In the genomic region with DNA sequence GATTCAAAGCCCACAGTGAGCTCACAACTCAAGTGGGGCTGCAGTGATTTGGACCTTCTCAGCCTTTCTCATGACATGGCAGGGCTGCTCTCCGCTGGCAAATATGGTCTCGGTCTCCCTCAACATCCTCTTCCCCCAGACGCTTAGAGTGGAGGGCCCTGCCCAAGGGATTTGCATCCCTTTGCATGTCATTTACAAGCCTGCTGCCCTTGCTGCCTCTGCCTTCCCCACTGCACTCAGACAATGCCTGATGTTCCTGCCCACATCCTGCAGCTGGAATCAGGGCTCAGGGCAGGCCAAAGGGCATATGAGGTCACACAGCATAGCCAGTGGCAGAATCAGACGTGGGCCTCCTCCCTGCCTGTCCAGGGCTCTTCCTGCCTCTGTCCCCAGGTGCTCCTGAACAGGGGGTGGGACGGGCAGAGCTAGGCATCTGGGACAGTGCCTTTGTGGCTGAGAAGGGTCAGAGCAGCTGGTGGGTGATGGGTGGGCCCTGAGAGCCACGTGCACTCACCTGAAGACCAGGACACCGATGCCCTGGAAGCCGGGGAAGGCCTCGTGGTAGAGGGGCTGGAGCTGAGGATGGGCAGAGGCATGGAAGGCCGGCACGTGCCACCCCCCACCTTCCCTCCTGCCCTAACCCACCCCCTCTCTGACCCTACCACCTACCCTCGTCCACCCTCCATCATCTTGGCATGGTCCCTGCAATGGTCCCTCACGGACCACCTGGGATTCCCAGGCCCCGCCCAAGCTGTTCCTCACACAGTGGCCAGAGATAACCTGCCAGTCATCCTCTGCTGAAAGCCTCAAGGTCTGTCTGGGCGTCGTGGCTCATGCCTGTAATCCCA, we compare ENCODE assay signal across 23 cellular contexts. TPM values are rescaled to one million over a fixed set of nuclear protein-coding genes. Genes with fewer than 3 reads are reported as not detected.
DNase-seq lines count a peak whose midpoint lies in the region; ATAC-seq and TF ChIP-seq lines count a peak whose summit lies in the region.
"Had no signal": no experiment of that assay in that cellular context is flagged by ENCODE, and none has a peak within 500 bp of the region (broad histone marks: within the 10 kb centered on the region; RNA-seq: fewer than 3 reads in every experiment).

No MANE protein-coding gene starts in this region.

- no peak for ATAC-seq in activated naive CD8-positive, alpha-beta T cell treated with anti-CD3 and anti-CD28 coated beads, Interleukin-2, amount 10 ng/mL, durations not matched to agents 7 days and 5 days (ENCODE audit: low read depth)
- ATAC-seq: stimulated activated naive B cell treated with anti-CD40 and anti-IgM and Interleukin-4, amounts not matched to agents 10 μg/mL and 1 μg/mL and 100 μg/mL, for 72 hours had no signal

- POLR2A ChIA-PET in activated naive CD8-positive, alpha-beta T cell treated with anti-CD3 and anti-CD28 coated beads, Interleukin-2, amount 10 ng/mL, durations not matched to agents 7 days and 5 days (lab: Charles Lee) = no interaction called here

- peaks cover 15% of the 10 kb centered on the region for H3K4me1 ChIP-seq in NT2/D1 (ENCODE audit: insufficient read depth, insufficient read length)
- H3K4me1 ChIP-seq in transverse colon = no peaks in the 10 kb centered on the region
- H3K4me1 ChIP-seq: prostate gland, SJCRH30, thyroid gland had no signal

- H3K27me3 ChIP-seq in NT2/D1 (ENCODE audit: insufficient read depth, insufficient read length) = peaks cover 45% of the 10 kb centered on the region
- no peaks in the 10 kb centered on the region for H3K27me3 ChIP-seq in transverse colon
- H3K27me3 ChIP-seq: thyroid gland had no signal

- no peak for TF ChIP-seq POLR2A in transverse colon (IDR thresholded peaks at IDR 0.05)

- H3K4me1 Mint-ChIP-seq in activated naive CD8-positive, alpha-beta T cell treated with anti-CD3 and anti-CD28 coated beads, Interleukin-2, amount 10 ng/mL, durations not matched to agents 7 days and 5 days = peaks cover 3% of the 10 kb centered on the region
- no peaks in the 10 kb centered on the region for H3K4me1 Mint-ChIP-seq in activated naive CD8-positive, alpha-beta T cell treated with anti-CD3 and anti-CD28 coated beads for 36 hours
- H3K4me1 Mint-ChIP-seq in Calu3 (ENCODE audit: low read depth, unreplicated experiment) = no peaks in the 10 kb centered on the region
- H3K4me1 Mint-ChIP-seq: CD4-positive, CD25-positive, alpha-beta regulatory T cell; stimulated activated naive B cell treated with anti-CD40 and anti-IgM and Interleukin-4, amounts not matched to agents 10 μg/mL and 1 μg/mL and 100 μg/mL, for 72 hours had no signal

- H3K4me3 ChIP-seq in NT2/D1 (ENCODE audit: insufficient read length, low read depth) = no peak overlapping the region
- no peak overlapping the region for H3K4me3 ChIP-seq in transverse colon
- H3K4me3 ChIP-seq: A549, prostate gland, SJCRH30, thyroid gland had no signal

- no TSS peak for BruUV-seq in Calu3 (replicated peaks; lab: Mats Ljungman, UMichigan)

- in situ Hi-C loops in transverse colon (cut with MboI; ENCODE audit: low pct_ligation_motif_present in 1 of 4, low pct_unique_long_range_greater_than_20kb in 1 of 4, low sequenced_read_pairs in 3 of 4) = no loop called here

- TF ChIP-seq EP300 in transverse colon (IDR thresholded peaks at IDR 0.05; ENCODE audit: low read depth) = no peak

- no peaks in the 10 kb centered on the region for H3K36me3 ChIP-seq in NT2/D1 (ENCODE audit: insufficient read depth, insufficient read length, low read length)
- no peaks in the 10 kb centered on the region for H3K36me3 ChIP-seq in transverse colon
- H3K36me3 ChIP-seq: prostate gland, SJCRH30, thyroid gland had no signal

- WGBS in transverse colon (ENCODE audit: low coverage in 1 of 2), 2 donors = 73 to 80% methylated on average over 2 to 16 of the region's 16 CpGs

- peaks cover 8% of the 10 kb centered on the region for H3K27me3 Mint-ChIP-seq in activated naive CD8-positive, alpha-beta T cell treated with anti-CD3 and anti-CD28 coated beads, Interleukin-2, amount 10 ng/mL, durations not matched to agents 7 days and 5 days
- H3K27me3 Mint-ChIP-seq in activated naive CD8-positive, alpha-beta T cell treated with anti-CD3 and anti-CD28 coated beads for 36 hours = peaks cover 15% of the 10 kb centered on the region
- H3K27me3 Mint-ChIP-seq in Calu3 (ENCODE audit: unreplicated experiment) = peaks cover 79% of the 10 kb centered on the region

- DNase-seq in activated naive CD8-positive, alpha-beta T cell treated with anti-CD3 and anti-CD28 coated beads, Interleukin-2, amount 10 ng/mL, durations not matched to agents 7 days and 5 days = peak; percentile 19
- no peak for DNase-seq in activated naive CD8-positive, alpha-beta T cell treated with anti-CD3 and anti-CD28 coated beads for 36 hours
- peak; percentile 54 for DNase-seq in NT2/D1 (ENCODE audit: low read depth, low spot score)
- DNase-seq in iPS-NIHi11 (ENCODE audit: low spot score) = peak; percentile 61
- peak; percentile 5 for DNase-seq in transverse colon
- no peak for DNase-seq in HK-2 (ENCODE audit: unreplicated experiment)
- DNase-seq in activated T-cell treated with anti-CD3 and anti-CD28 coated beads for 4 hours = no peak
- no peak for DNase-seq in Calu3
- DNase-seq: activated CD4-positive, CD25-positive, alpha-beta regulatory T cell; CD4-positive, CD25-positive, alpha-beta regulatory T cell; MM.1S; NCI-H1930; NCI-H446; stimulated activated CD4-positive, alpha-beta T cell treated with anti-CD3 and anti-CD28 coated beads, Interleukin-12 subunit alpha, Interleukin-12 subunit beta, amount 100 ng/mL, for 4 hours; stimulated activated naive B cell treated with anti-CD40 and anti-IgM and Interleukin-4, amounts not matched to agents 10 μg/mL and 1 μg/mL and 100 μg/mL, for 72 hours had no signal

- H3K36me3 Mint-ChIP-seq in activated naive CD8-positive, alpha-beta T cell treated with anti-CD3 and anti-CD28 coated beads, Interleukin-2, amount 10 ng/mL, durations not matched to agents 7 days and 5 days = no peaks in the 10 kb centered on the region
- no peaks in the 10 kb centered on the region for H3K36me3 Mint-ChIP-seq in activated naive CD8-positive, alpha-beta T cell treated with anti-CD3 and anti-CD28 coated beads for 36 hours
- H3K36me3 Mint-ChIP-seq in Calu3 (ENCODE audit: insufficient read depth, unreplicated experiment) = peaks cover 5% of the 10 kb centered on the region
- H3K36me3 Mint-ChIP-seq: CD4-positive, CD25-positive, alpha-beta regulatory T cell; stimulated activated naive B cell treated with anti-CD40 and anti-IgM and Interleukin-4, amounts not matched to agents 10 μg/mL and 1 μg/mL and 100 μg/mL, for 72 hours had no signal

- CTCF ChIA-PET in Calu3 (lab: Charles Lee) = interaction anchor here (0.6 kb wide), 1 partner anchor 582 kb away, joined by 3 read pairs; no protein-coding TSS in a partner anchor

- H3K27ac ChIP-seq in transverse colon = no peak overlapping the region
- H3K27ac ChIP-seq: A549, prostate gland, SJCRH30, thyroid gland had no signal

- intact Hi-C loops in transverse colon (cut with DNase I; ENCODE audit: low total_unique reads) (no loop called here), Calu3 (cut with micrococcal nuclease; ENCODE audit: unreplicated experiment) (loop anchor here (10.0 kb wide), 1 partner anchor 74 kb away; no protein-coding TSS in a partner anchor)

- no peaks in the 10 kb centered on the region for H3K9me3 ChIP-seq in NT2/D1 (ENCODE audit: insufficient read depth, low read length)
- H3K9me3 ChIP-seq in transverse colon = no peaks in the 10 kb centered on the region
- H3K9me3 ChIP-seq: A549, prostate gland, SJCRH30, thyroid gland had no signal

- TF ChIP-seq CTCF in transverse colon (IDR thresholded peaks at IDR 0.05) (no peak), Calu3 (IDR thresholded peaks at IDR 0.05; ENCODE audit: unreplicated experiment) (no peak)

- no peak overlapping the region for H3K27ac Mint-ChIP-seq in activated naive CD8-positive, alpha-beta T cell treated with anti-CD3 and anti-CD28 coated beads, Interleukin-2, amount 10 ng/mL, durations not matched to agents 7 days and 5 days
- no peak overlapping the region for H3K27ac Mint-ChIP-seq in activated naive CD8-positive, alpha-beta T cell treated with anti-CD3 and anti-CD28 coated beads for 36 hours
- H3K27ac Mint-ChIP-seq in Calu3 (ENCODE audit: unreplicated experiment) = no peak overlapping the region
- H3K27ac Mint-ChIP-seq: CD4-positive, CD25-positive, alpha-beta regulatory T cell; stimulated activated naive B cell treated with anti-CD40 and anti-IgM and Interleukin-4, amounts not matched to agents 10 μg/mL and 1 μg/mL and 100 μg/mL, for 72 hours had no signal

- H3K9ac ChIP-seq in NT2/D1 (ENCODE audit: insufficient read length, low read depth) = no peak overlapping the region

- no peaks in the 10 kb centered on the region for H3K9me3 Mint-ChIP-seq in activated naive CD8-positive, alpha-beta T cell treated with anti-CD3 and anti-CD28 coated beads, Interleukin-2, amount 10 ng/mL, durations not matched to agents 7 days and 5 days
- H3K9me3 Mint-ChIP-seq in activated naive CD8-positive, alpha-beta T cell treated with anti-CD3 and anti-CD28 coated beads for 36 hours = no peaks in the 10 kb centered on the region
- no peaks in the 10 kb centered on the region for H3K9me3 Mint-ChIP-seq in Calu3 (ENCODE audit: low read depth, unreplicated experiment)
- H3K9me3 Mint-ChIP-seq: CD4-positive, CD25-positive, alpha-beta regulatory T cell; stimulated activated naive B cell treated with anti-CD40 and anti-IgM and Interleukin-4, amounts not matched to agents 10 μg/mL and 1 μg/mL and 100 μg/mL, for 72 hours had no signal

- H3K4me3 Mint-ChIP-seq in activated naive CD8-positive, alpha-beta T cell treated with anti-CD3 and anti-CD28 coated beads, Interleukin-2, amount 10 ng/mL, durations not matched to agents 7 days and 5 days = no peak overlapping the region
- H3K4me3 Mint-ChIP-seq in activated naive CD8-positive, alpha-beta T cell treated with anti-CD3 and anti-CD28 coated beads for 36 hours = no peak overlapping the region
- no peak overlapping the region for H3K4me3 Mint-ChIP-seq in Calu3 (ENCODE audit: low read depth, unreplicated experiment)
- H3K4me3 Mint-ChIP-seq: CD4-positive, CD25-positive, alpha-beta regulatory T cell; stimulated activated naive B cell treated with anti-CD40 and anti-IgM and Interleukin-4, amounts not matched to agents 10 μg/mL and 1 μg/mL and 100 μg/mL, for 72 hours had no signal

RNA-seq across cellular contexts. Expression of gene GOLGA6C, which starts 27.4 kb away (rescaled TPM):
- total RNA-seq in activated naive CD8-positive, alpha-beta T cell treated with anti-CD3 and anti-CD28 coated beads, Interleukin-2, amount 10 ng/mL, durations not matched to agents 7 days and 5 days = not detected
- not detected for total RNA-seq in activated naive CD8-positive, alpha-beta T cell treated with anti-CD3 and anti-CD28 coated beads for 36 hours
- total RNA-seq in transverse colon (not detected), Calu3 (2022) (not detected in 2 replicates)
- total RNA-seq: aorta; CD4-positive, CD25-positive, alpha-beta regulatory T cell; cerebellum; myocyte; SJCRH30; T-helper 2 cell treated with Interferon-gamma antibody and Interleukin-4, amounts not matched to agents 100 ng/mL and 5 ng/mL, for 36 hours; thyroid gland had no signal

RNA-seq across cellular contexts. Expression of gene C15orf39, which starts 29.1 kb away (rescaled TPM):
- 10 to 100 TPM; 45.6 to 45.9 TPM for total RNA-seq in activated naive CD8-positive, alpha-beta T cell treated with anti-CD3 and anti-CD28 coated beads, Interleukin-2, amount 10 ng/mL, durations not matched to agents 7 days and 5 days
- 10 to 100 TPM; 34.3 to 35.7 TPM for total RNA-seq in activated naive CD8-positive, alpha-beta T cell treated with anti-CD3 and anti-CD28 coated beads for 36 hours
- total RNA-seq in transverse colon = 10 to 100 TPM; 20.9 to 27.9 (median 26.7) TPM
- total RNA-seq in Calu3 (2022) = 77.2 and 86.5 TPM in 2 replicates

RNA-seq across cellular contexts. Expression of gene GOLGA6D, which starts 51.9 kb away (rescaled TPM):
- total RNA-seq in activated naive CD8-positive, alpha-beta T cell treated with anti-CD3 and anti-CD28 coated beads, Interleukin-2, amount 10 ng/mL, durations not matched to agents 7 days and 5 days = not detected
- not detected for total RNA-seq in activated naive CD8-positive, alpha-beta T cell treated with anti-CD3 and anti-CD28 coated beads for 36 hours
- total RNA-seq in transverse colon = not detected
- total RNA-seq in Calu3 (2022) = 0.27 TPM in 1 of 2 replicates, not detected in the other
- total RNA-seq: CD4-positive, CD25-positive, alpha-beta regulatory T cell; cerebellum; myocyte; prostate gland; SJCRH30; T-helper 2 cell treated with Interferon-gamma antibody and Interleukin-4, amounts not matched to agents 100 ng/mL and 5 ng/mL, for 36 hours; thyroid gland had no signal

Comparison
In these comparisons a context has a peak if more than half of its experiments do, and no peak if none do; other contexts are left out.
1. DNase-seq: peak in activated naive CD8-positive, alpha-beta T cell treated with anti-CD3 and anti-CD28 coated beads, Interleukin-2, amount 10 ng/mL, durations not matched to agents 7 days and 5 days (single experiment), NT2/D1 (single experiment), iPS-NIHi11 (single experiment) and transverse colon (single experiment); none in activated naive CD8-positive, alpha-beta T cell treated with anti-CD3 and anti-CD28 coated beads for 36 hours (single experiment), HK-2 (single experiment), activated T-cell treated with anti-CD3 and anti-CD28 coated beads for 4 hours (single experiment) and Calu3 (single experiment).